ENCODE assay signal across 7 cellular contexts in genomic region chr17:82917656-82918345, GRCh38.
DNase-seq lines count a peak whose midpoint lies in the region; ATAC-seq and TF ChIP-seq lines count a peak whose summit lies in the region.

No MANE protein-coding gene starts in this region.

- no peak overlapping the region for H3K27ac ChIP-seq in RWPE1

- TF ChIP-seq CTCF in GM12865 (IDR thresholded peaks at IDR 0.05; ENCODE audit: insufficient read depth, low read depth, low read length, missing control alignments) = peak; percentile 22
- peak; percentile 24; the same call in 1 of the 2 replicates for TF ChIP-seq CTCF in RWPE1 (conservative IDR thresholded peaks at IDR 0.05; ENCODE audit: low read depth)

- no peak for ATAC-seq in GM19324 (IDR thresholded peaks at IDR 0.05; ENCODE audit: low FRiP score, unreplicated experiment)
- no peak for ATAC-seq in GM19397 (IDR thresholded peaks at IDR 0.05; ENCODE audit: unreplicated experiment)

- DNase-seq in GM12865 (ENCODE audit: low read depth) (no peak), RWPE1 (ENCODE audit: low spot score) (no peak), DMS79 treated with DMSO at 0.1 percent for 48 hours (lab: John Stamatoyannopoulos, UW) (no peak)
- peak; percentile 17 for DNase-seq in effector CD4-positive, alpha-beta T cell
- DNase-seq in stimulated activated CD4-positive, alpha-beta T cell treated with anti-CD3 and anti-CD28 coated beads, Interleukin-1b, Interleukin-23, amount 100 ng/mL, for 4 hours (ENCODE audit: low read depth in 2 of 2) = peak; percentile 12 to 17

- CTCF ChIA-PET in RWPE1 (lab: Yijun Ruan, JAX) = interaction anchor here (0.6 kb wide), 1 partner anchor 81 kb away, joined by 3 read pairs; no protein-coding TSS in a partner anchor

- POLR2A ChIA-PET in RWPE1 (lab: Yijun Ruan, JAX; ENCODE audit: low non-redundant PET) = no interaction called here

- no peak overlapping the region for H3K4me3 ChIP-seq in GM12865 (ENCODE audit: low read depth, low read length)

Comparison
In these comparisons a context has a peak if more than half of its experiments do, and no peak if none do; other contexts are left out.
1. DNase-seq: peak in effector CD4-positive, alpha-beta T cell (single experiment) and stimulated activated CD4-positive, alpha-beta T cell treated with anti-CD3 and anti-CD28 coated beads, Interleukin-1b, Interleukin-23, amount 100 ng/mL, for 4 hours (2 of 2); none in GM12865 (single experiment), RWPE1 (single experiment) and DMS79 treated with DMSO at 0.1 percent for 48 hours (single experiment).